In genomic region chr2:232668805-232669444, GRCh38 we compare ENCODE assay signal across 10 cellular contexts. TPM values are rescaled to one million over a fixed set of nuclear protein-coding genes. Genes with fewer than 3 reads are reported as not detected.
DNase-seq lines count a peak whose midpoint lies in the region; ATAC-seq, FAIRE-seq and TF ChIP-seq lines count a peak whose summit lies in the region.
"Had no signal": no experiment of that assay in that cellular context is flagged by ENCODE, and none has a peak within 500 bp of the region (broad histone marks: within the 10 kb centered on the region; RNA-seq: fewer than 3 reads in every experiment).

No MANE protein-coding gene starts in this region.

- H3K36me3 Mint-ChIP-seq in stimulated activated effector memory CD8-positive, alpha-beta T cell treated with anti-CD3 and anti-CD28 coated beads, Interleukin-12 subunit alpha, Interleukin-12 subunit beta, amount 100 ng/mL, for 72 hours: no peaks in the 10 kb centered on the region

- peak; percentile 85 for ATAC-seq in HepG2
- no peak for ATAC-seq in stimulated activated effector memory CD8-positive, alpha-beta T cell treated with anti-CD3 and anti-CD28 coated beads, Interleukin-12 subunit alpha, Interleukin-12 subunit beta, amount 100 ng/mL, for 72 hours
- no peak for ATAC-seq in HG03378 (IDR thresholded peaks at IDR 0.05; ENCODE audit: unreplicated experiment)
- ATAC-seq in left colon: no peak
- ATAC-seq in GM18867 (IDR thresholded peaks at IDR 0.05; ENCODE audit: unreplicated experiment): no peak

- H3K27me3 ChIP-seq in HepG2 (ENCODE audit: control insufficient read depth in 1 of 2, insufficient read depth in 2 of 2, low read length in 2 of 2): no peaks in the 10 kb centered on the region

- H3K4me1 Mint-ChIP-seq in stimulated activated effector memory CD8-positive, alpha-beta T cell treated with anti-CD3 and anti-CD28 coated beads, Interleukin-12 subunit alpha, Interleukin-12 subunit beta, amount 100 ng/mL, for 72 hours: no peaks in the 10 kb centered on the region

- TF ChIP-seq POLR2A in HepG2 (IDR thresholded peaks at IDR 0.05; ENCODE audit: insufficient read depth in 1 of 2, low read depth in 2 of 2, low read length in 2 of 2): no peak

- H4K20me1 ChIP-seq in HepG2 (ENCODE audit: insufficient read depth, low read length): no peaks in the 10 kb centered on the region

- no peak overlapping the region for H3K9ac ChIP-seq in HepG2 (ENCODE audit: insufficient read depth, low read depth, low read length)

- H3K4me1 ChIP-seq in HepG2 (ENCODE audit: insufficient read depth, low read length): no peaks in the 10 kb centered on the region

- in situ Hi-C loops in HepG2 (cut with HindIII; ENCODE audit: extremely low pct_ligation_motif_present, low pct_unique_long_range_greater_than_20kb): loop anchor here (5.0 kb wide), 1 partner anchor 62 kb away; no protein-coding TSS in a partner anchor

- H3K27ac Mint-ChIP-seq in stimulated activated effector memory CD8-positive, alpha-beta T cell treated with anti-CD3 and anti-CD28 coated beads, Interleukin-12 subunit alpha, Interleukin-12 subunit beta, amount 100 ng/mL, for 72 hours: no peak overlapping the region
- H3K27ac Mint-ChIP-seq: T-helper 1 cell treated with Interleukin-12 subunit alpha and Interleukin-12 subunit beta and Interleukin-4 antibody, amounts not matched to agents 30 μg/mL and 1 μg/mL, for 36 hours had no signal

- no peaks in the 10 kb centered on the region for H3K36me3 ChIP-seq in HepG2 (replicated peaks in 1 of 2; ENCODE audit: control insufficient read depth in 1 of 2, insufficient read depth in 2 of 2, low read length in 2 of 2)

- H3K4me3 Mint-ChIP-seq in stimulated activated effector memory CD8-positive, alpha-beta T cell treated with anti-CD3 and anti-CD28 coated beads, Interleukin-12 subunit alpha, Interleukin-12 subunit beta, amount 100 ng/mL, for 72 hours: no peak overlapping the region
- H3K4me3 Mint-ChIP-seq: T-helper 1 cell treated with Interleukin-12 subunit alpha and Interleukin-12 subunit beta and Interleukin-4 antibody, amounts not matched to agents 30 μg/mL and 1 μg/mL, for 36 hours had no signal

- intact Hi-C loops in HepG2 (cut with micrococcal nuclease; ENCODE audit: unreplicated experiment): loop anchor here (1.0 kb wide), 2 partner anchors 58 to 63 kb away; no protein-coding TSS in a partner anchor
- intact Hi-C loops in left colon (cut with DNase I, micrococcal nuclease): no loop called here

- DNase-seq in AG08395 (ENCODE audit: low spot score) (peak; percentile 54), LNCaP clone FGC (ENCODE audit: low read depth) (no peak), cardiac fibroblast (ENCODE audit: low read depth in 2 of 2) (peak; percentile 47 to 51), HepG2 (ENCODE audit: low spot score) (peak; percentile 38), left colon (no peak)
- DNase-seq in stimulated activated effector memory CD8-positive, alpha-beta T cell treated with anti-CD3 and anti-CD28 coated beads, Interleukin-12 subunit alpha, Interleukin-12 subunit beta, amount 100 ng/mL, for 72 hours (ENCODE audit: low spot score in 2 of 2): no peak

- no peaks in the 10 kb centered on the region for H3K79me2 ChIP-seq in HepG2 (ENCODE audit: insufficient read depth, low read length)

- no peaks in the 10 kb centered on the region for H3K9me3 ChIP-seq in HepG2 (ENCODE audit: low read length)

- TF ChIP-seq RAD21 in HepG2 (CRISPR knock-in tag; IDR thresholded peaks at IDR 0.05): peak; percentile 67

- POLR2A ChIA-PET in HepG2 (lab: Yijun Ruan, JAX): no interaction called here

- peak; percentile 55 for FAIRE-seq in HepG2 (lab: Jason Lieb, UNC)
- FAIRE-seq: G401.6 had no signal

- no peaks in the 10 kb centered on the region for H3K9me3 Mint-ChIP-seq in stimulated activated effector memory CD8-positive, alpha-beta T cell treated with anti-CD3 and anti-CD28 coated beads, Interleukin-12 subunit alpha, Interleukin-12 subunit beta, amount 100 ng/mL, for 72 hours
- H3K9me3 Mint-ChIP-seq: T-helper 1 cell treated with Interleukin-12 subunit alpha and Interleukin-12 subunit beta and Interleukin-4 antibody, amounts not matched to agents 30 μg/mL and 1 μg/mL, for 36 hours had no signal

- CTCF ChIA-PET in HepG2 (lab: Yijun Ruan, JAX; ENCODE audit: low intra/inter-chr PET ratio, low total read pairs): interaction anchor here (1.9 to 4.7 kb wide), 2 partner anchors 57 to 63 kb away, joined by 12 to 55 read pairs; no protein-coding TSS in a partner anchor

- no TSS peak for BruUV-seq in HepG2 (replicated peaks; lab: Mats Ljungman, UMichigan)

- no peak for TF ChIP-seq EP300 in HepG2 (IDR thresholded peaks at IDR 0.05; ENCODE audit: low read depth in 2 of 2, low read length in 2 of 2)
- no peak for TF ChIP-seq EP300 in HepG2 (CRISPR knock-in tag; IDR thresholded peaks at IDR 0.05; ENCODE audit: borderline replicate concordance)

- TF ChIP-seq CTCF in LNCaP clone FGC (IDR thresholded peaks at IDR 0.05; ENCODE audit: control insufficient read depth, extremely low read depth, insufficient read depth) (peak; percentile 31), cardiac fibroblast (IDR thresholded peaks at IDR 0.05; ENCODE audit: low read depth, low read length) (peak; percentile 65), HepG2 (CRISPR knock-in tag; IDR thresholded peaks at IDR 0.05) (peak; percentile 88)

- H3K4me2 ChIP-seq in HepG2 (ENCODE audit: low read depth, low read length): peak overlapping the region; percentile 64

- 41% methylated on average over 17 of the region's 17 CpGs for WGBS in HepG2 (ENCODE audit: low lambda C conversion rate)

- H3K4me3 ChIP-seq in LNCaP clone FGC (ENCODE audit: low read depth, low read length) (no peak overlapping the region), cardiac fibroblast (replicated peaks in 1 of 2; ENCODE audit: low read depth in 2 of 2, low read length in 2 of 2) (no peak overlapping the region), HepG2 (replicated peaks in 1 of 3; ENCODE audit: insufficient read depth in 1 of 3, low read depth in 2 of 3, low read length in 3 of 3) (0 out of 6 replicates have a peak overlapping the region, but pooled peaks of 1 of the 3 experiments have one; percentile 8)

- peak overlapping the region; percentile 67 for H2AFZ ChIP-seq in HepG2 (ENCODE audit: low read length)

- no peak overlapping the region for H3K27ac ChIP-seq in HepG2 (ENCODE audit: extremely low read length, insufficient read depth, low read length)

RNA-seq across cellular contexts. Expression of gene GIGYF2, which starts 28.2 kb away (rescaled TPM):
- total RNA-seq in HepG2 (2016; rRNA removed; fragmentation: Illumina TruSeq; extraction: Trizol) (73.5 and 83.4 TPM in 2 replicates), left colon (10 to 100 TPM; 55.4 to 66.3 TPM)
- 34.4 and 34.5 TPM in 2 replicates for total RNA-seq in HepG2 (2016; cell fraction: cytosol; rRNA removed; fragmentation: Illumina TruSeq; extraction: Trizol; ENCODE audit: low read depth)
- 72.3 and 75.5 TPM in 2 replicates for total RNA-seq in HepG2 (2016; cell fraction: insoluble cytoplasmic fraction; rRNA removed; fragmentation: Illumina TruSeq; extraction: Trizol)
- 24.9 and 27.3 TPM in 2 replicates for total RNA-seq in HepG2 (2016; cell fraction: membrane; rRNA removed; fragmentation: Illumina TruSeq; extraction: Trizol)
- 93.6 and 113 TPM in 2 replicates for total RNA-seq in HepG2 (2016; cell fraction: nucleus; rRNA removed; fragmentation: Illumina TruSeq; extraction: Trizol)
- polyA plus RNA-seq in HepG2 (2011; rRNA removed): 44.9 and 46.1 TPM in 2 replicates
- 22.8 and 25.1 TPM in 2 replicates for polyA plus RNA-seq in HepG2 (2011; cell fraction: cytosol; rRNA removed)
- 37.1 and 43.8 TPM in 2 replicates for polyA plus RNA-seq in HepG2 (2011; cell fraction: nucleus; rRNA removed)
- polyA plus RNA-seq in HepG2 (2012): 36.2 and 40.6 TPM in 2 replicates
- polyA plus RNA-seq in HepG2 (2016; cell fraction: cytosol; fragmentation: Illumina TruSeq; extraction: Trizol; ENCODE audit: low read depth): 2.8 and 3.0 TPM in 2 replicates
- 44.7 and 47.1 TPM in 2 replicates for polyA plus RNA-seq in HepG2 (2016; cell fraction: insoluble cytoplasmic fraction; fragmentation: Illumina TruSeq; extraction: Trizol; ENCODE audit: low read depth)
- polyA plus RNA-seq in HepG2 (2016; cell fraction: membrane; fragmentation: Illumina TruSeq; extraction: Trizol; ENCODE audit: low read depth): 6.3 and 7.6 TPM in 2 replicates
- 52.0 and 58.6 TPM in 2 replicates for polyA plus RNA-seq in HepG2 (2016; cell fraction: nucleus; fragmentation: Illumina TruSeq; extraction: Trizol; ENCODE audit: insufficient read depth, low read depth)
- polyA minus RNA-seq in HepG2 (2011; rRNA and poly(A)+ RNA removed; ENCODE audit: low replicate concordance): 65.1 and 75.2 TPM in 2 replicates
- polyA minus RNA-seq in HepG2 (2011; cell fraction: cytosol; rRNA and poly(A)+ RNA removed): 48.0 and 50.2 TPM in 2 replicates
- 177 and 187 TPM in 2 replicates for polyA minus RNA-seq in HepG2 (2011; cell fraction: nucleus; rRNA and poly(A)+ RNA removed)

RNA-seq across cellular contexts. Expression of gene EFHD1, which starts 35.5 kb away (rescaled TPM):
- total RNA-seq in HepG2 (2016; rRNA removed; fragmentation: Illumina TruSeq; extraction: Trizol): 0.09 and 0.17 TPM in 2 replicates
- total RNA-seq in HepG2 (2016; cell fraction: cytosol; rRNA removed; fragmentation: Illumina TruSeq; extraction: Trizol; ENCODE audit: low read depth): not detected in 2 replicates
- 0.19 TPM in 1 of 2 replicates, not detected in the other for total RNA-seq in HepG2 (2016; cell fraction: insoluble cytoplasmic fraction; rRNA removed; fragmentation: Illumina TruSeq; extraction: Trizol)
- total RNA-seq in HepG2 (2016; cell fraction: membrane; rRNA removed; fragmentation: Illumina TruSeq; extraction: Trizol): 0.14 and 0.19 TPM in 2 replicates
- total RNA-seq in HepG2 (2016; cell fraction: nucleus; rRNA removed; fragmentation: Illumina TruSeq; extraction: Trizol): 0.25 TPM in 1 of 2 replicates, not detected in the other
- 0.24 TPM in 1 of 2 replicates, not detected in the other for polyA plus RNA-seq in HepG2 (2011; rRNA removed)
- polyA plus RNA-seq in HepG2 (2011; cell fraction: cytosol; rRNA removed): 0.19 and 0.21 TPM in 2 replicates
- 0.19 TPM in 1 of 2 replicates, not detected in the other for polyA plus RNA-seq in HepG2 (2011; cell fraction: nucleus; rRNA removed)
- polyA plus RNA-seq in HepG2 (2012): 0.51 and 0.62 TPM in 2 replicates
- polyA plus RNA-seq in HepG2 (2016; cell fraction: cytosol; fragmentation: Illumina TruSeq; extraction: Trizol; ENCODE audit: low read depth): not detected in 2 replicates
- polyA plus RNA-seq in HepG2 (2016; cell fraction: insoluble cytoplasmic fraction; fragmentation: Illumina TruSeq; extraction: Trizol; ENCODE audit: low read depth): 0.23 and 0.31 TPM in 2 replicates
- polyA plus RNA-seq in HepG2 (2016; cell fraction: membrane; fragmentation: Illumina TruSeq; extraction: Trizol; ENCODE audit: low read depth): 0.17 and 0.29 TPM in 2 replicates
- polyA plus RNA-seq in HepG2 (2016; cell fraction: nucleus; fragmentation: Illumina TruSeq; extraction: Trizol; ENCODE audit: insufficient read depth, low read depth): 0.20 TPM in 1 of 2 replicates, not detected in the other
- 0.16 and 0.32 TPM in 2 replicates for polyA minus RNA-seq in HepG2 (2011; rRNA and poly(A)+ RNA removed; ENCODE audit: low replicate concordance)
- polyA minus RNA-seq in HepG2 (2011; cell fraction: cytosol; rRNA and poly(A)+ RNA removed): not detected in 2 replicates
- not detected in 2 replicates for polyA minus RNA-seq in HepG2 (2011; cell fraction: nucleus; rRNA and poly(A)+ RNA removed)
- 1 to 10 TPM; 2.7 TPM for total RNA-seq in left colon

Comparison
In these comparisons a context has a peak if more than half of its experiments do, and no peak if none do; other contexts are left out.
1. DNase-seq: peak in AG08395 (single experiment), cardiac fibroblast (2 of 2) and HepG2 (single experiment); none in LNCaP clone FGC (single experiment), stimulated activated effector memory CD8-positive, alpha-beta T cell treated with anti-CD3 and anti-CD28 coated beads, Interleukin-12 subunit alpha, Interleukin-12 subunit beta, amount 100 ng/mL, for 72 hours (0 of 2) and left colon (0 of 2).
2. CTCF ChIP-seq: peak in every context shown above with its lines; median percentile 88 in HepG2; 65 in cardiac fibroblast; 31 in LNCaP clone FGC.